Comparison of ENCODE assay signal across 28 cellular contexts in the genomic region with DNA sequence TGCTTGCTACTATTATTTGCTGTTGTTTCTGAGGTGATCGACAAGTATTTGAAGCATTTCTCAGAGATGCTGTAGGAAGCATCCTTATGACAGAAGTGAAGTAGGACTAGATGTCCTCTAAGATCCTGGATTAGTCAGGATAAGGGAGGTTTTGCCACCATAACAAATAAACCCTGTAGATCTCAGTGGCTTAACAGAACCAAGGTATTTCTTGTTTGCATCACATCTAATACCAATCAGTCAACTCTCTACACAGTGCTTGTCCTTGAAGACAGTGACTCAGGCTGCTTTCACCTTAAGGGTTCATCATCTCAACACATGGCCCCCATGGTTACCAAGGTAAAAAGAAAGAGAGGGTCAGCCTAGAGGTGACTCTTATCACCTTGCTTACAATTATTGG.
"Had no signal": no experiment of that assay in that cellular context is flagged by ENCODE, and none has a peak within 500 bp of the region (broad histone marks: within the 10 kb centered on the region; RNA-seq: fewer than 3 reads in every experiment).

No MANE protein-coding gene starts in this region.

- DNase-seq: stimulated activated CD4-positive, alpha-beta T cell treated with anti-CD3 and anti-CD28 coated beads, Interleukin-2, amount 100 ng/mL, for 24 hours; stimulated activated CD4-positive, alpha-beta T cell treated with anti-CD3 and anti-CD28 coated beads, Interleukin-2, amount 100 ng/mL, for 48 hours; stimulated activated CD4-positive, alpha-beta T cell treated with anti-CD3 and anti-CD28 coated beads, Interleukin-4, amount 100 ng/mL, for 24 hours; stimulated activated CD4-positive, alpha-beta T cell treated with anti-CD3 and anti-CD28 coated beads, Interleukin-4, amount 100 ng/mL, for 4 hours; stimulated activated CD8-positive, alpha-beta memory T cell treated with anti-CD3 and anti-CD28 coated beads, Interleukin-4, amount 100 ng/mL, for 48 hours; stimulated activated naive B cell treated with anti-CD40 and anti-IgM and Interleukin-4, amounts not matched to agents 10 μg/mL and 1 μg/mL and 100 μg/mL, for 72 hours; stimulated activated naive CD4-positive, alpha-beta T cell; stimulated activated naive CD4-positive, alpha-beta T cell treated with Interleukin-2 at 50 U/mL for 16 hours; stimulated activated naive CD8-positive, alpha-beta T cell treated with anti-CD3 and anti-CD28 coated beads, Interleukin-15, amount 100 ng/mL, for 72 hours; stimulated activated naive CD8-positive, alpha-beta T cell treated with anti-CD3 and anti-CD28 coated beads, Interleukin-15, Interleukin-2, amounts not matched to agents 100 U/mL and 50 U/mL, for 24 hours; stomach; substantia nigra; testis; thyroid gland; tibial artery; transverse colon; trophoblast cell; upper lobe of left lung; upper lobe of right lung; uterus had no signal

- H3K4me1 Mint-ChIP-seq: stimulated activated memory B cell treated with anti-CD40 and anti-IgM and Interleukin-4, amounts not matched to agents 10 μg/mL and 1 μg/mL and 100 μg/mL, for 72 hours; stimulated activated naive B cell treated with anti-CD40 and anti-IgM and Interleukin-4, amounts not matched to agents 10 μg/mL and 1 μg/mL and 100 μg/mL, for 72 hours; stimulated activated naive CD8-positive, alpha-beta T cell treated with anti-CD3 and anti-CD28 coated beads, Interleukin-15, amount 100 ng/mL, for 72 hours had no signal

- ATAC-seq: stimulated activated memory B cell treated with anti-CD40 and anti-IgM and Interleukin-4, amounts not matched to agents 10 μg/mL and 1 μg/mL and 100 μg/mL, for 72 hours; stimulated activated naive B cell treated with anti-CD40 and anti-IgM and Interleukin-4, amounts not matched to agents 10 μg/mL and 1 μg/mL and 100 μg/mL, for 72 hours; stimulated activated naive CD8-positive, alpha-beta T cell treated with anti-CD3 and anti-CD28 coated beads, Interleukin-15, amount 100 ng/mL, for 72 hours; stimulated activated naive CD8-positive, alpha-beta T cell treated with anti-CD3 and anti-CD28 coated beads, Interleukin-15, Interleukin-2, amounts not matched to agents 100 U/mL and 50 U/mL, for 24 hours; upper lobe of right lung had no signal

- H3K36me3 ChIP-seq: thoracic aorta, transverse colon, upper lobe of right lung, uterus had no signal

- H3K36me3 Mint-ChIP-seq: stimulated activated memory B cell treated with anti-CD40 and anti-IgM and Interleukin-4, amounts not matched to agents 10 μg/mL and 1 μg/mL and 100 μg/mL, for 72 hours; stimulated activated naive B cell treated with anti-CD40 and anti-IgM and Interleukin-4, amounts not matched to agents 10 μg/mL and 1 μg/mL and 100 μg/mL, for 72 hours had no signal

- FAIRE-seq: urothelium cell line had no signal

- H3K9me3 ChIP-seq: stomach, suprapubic skin, testis, thoracic aorta, thyroid gland, tibial artery, transverse colon, upper lobe of left lung, upper lobe of right lung, uterus, vagina had no signal

- H3K9me3 Mint-ChIP-seq: stimulated activated memory B cell treated with anti-CD40 and anti-IgM and Interleukin-4, amounts not matched to agents 10 μg/mL and 1 μg/mL and 100 μg/mL, for 72 hours; stimulated activated naive B cell treated with anti-CD40 and anti-IgM and Interleukin-4, amounts not matched to agents 10 μg/mL and 1 μg/mL and 100 μg/mL, for 72 hours; stimulated activated naive CD8-positive, alpha-beta T cell treated with anti-CD3 and anti-CD28 coated beads, Interleukin-15, amount 100 ng/mL, for 72 hours; stimulated activated naive CD8-positive, alpha-beta T cell treated with anti-CD3 and anti-CD28 coated beads, Interleukin-15, Interleukin-2, amounts not matched to agents 100 ng/mL and 50 ng/mL, for 24 hours; type B pancreatic cell had no signal

- H3K27ac Mint-ChIP-seq: stimulated activated memory B cell treated with anti-CD40 and anti-IgM and Interleukin-4, amounts not matched to agents 10 μg/mL and 1 μg/mL and 100 μg/mL, for 72 hours; stimulated activated naive B cell treated with anti-CD40 and anti-IgM and Interleukin-4, amounts not matched to agents 10 μg/mL and 1 μg/mL and 100 μg/mL, for 72 hours; stimulated activated naive CD8-positive, alpha-beta T cell treated with anti-CD3 and anti-CD28 coated beads, Interleukin-15, amount 100 ng/mL, for 72 hours; stimulated activated naive CD8-positive, alpha-beta T cell treated with anti-CD3 and anti-CD28 coated beads, Interleukin-15, Interleukin-2, amounts not matched to agents 100 ng/mL and 50 ng/mL, for 24 hours; type B pancreatic cell had no signal

- H3K4me3 Mint-ChIP-seq: stimulated activated memory B cell treated with anti-CD40 and anti-IgM and Interleukin-4, amounts not matched to agents 10 μg/mL and 1 μg/mL and 100 μg/mL, for 72 hours; stimulated activated naive B cell treated with anti-CD40 and anti-IgM and Interleukin-4, amounts not matched to agents 10 μg/mL and 1 μg/mL and 100 μg/mL, for 72 hours; stimulated activated naive CD8-positive, alpha-beta T cell treated with anti-CD3 and anti-CD28 coated beads, Interleukin-15, amount 100 ng/mL, for 72 hours; stimulated activated naive CD8-positive, alpha-beta T cell treated with anti-CD3 and anti-CD28 coated beads, Interleukin-15, Interleukin-2, amounts not matched to agents 100 ng/mL and 50 ng/mL, for 24 hours; type B pancreatic cell had no signal

- H3K4me3 ChIP-seq: stomach, suprapubic skin, testis, thoracic aorta, thyroid gland, tibial artery, tibial nerve, transverse colon, upper lobe of left lung, upper lobe of right lung, uterus, vagina had no signal

- H3K4me1 ChIP-seq: stomach, suprapubic skin, testis, thyroid gland, tibial artery, tibial nerve, transverse colon, upper lobe of left lung, upper lobe of right lung, uterus, vagina had no signal

- H3K27me3 ChIP-seq: stomach, suprapubic skin, testis, thyroid gland, tibial artery, tibial nerve, transverse colon, upper lobe of left lung, upper lobe of right lung, uterus, vagina had no signal

- H3K27ac ChIP-seq: stomach, suprapubic skin, testis, thoracic aorta, thyroid gland, tibial artery, tibial nerve, transverse colon, upper lobe of left lung, upper lobe of right lung, uterus, vagina had no signal
